ENCODE assay signal across 9 cellular contexts in the genomic region with DNA sequence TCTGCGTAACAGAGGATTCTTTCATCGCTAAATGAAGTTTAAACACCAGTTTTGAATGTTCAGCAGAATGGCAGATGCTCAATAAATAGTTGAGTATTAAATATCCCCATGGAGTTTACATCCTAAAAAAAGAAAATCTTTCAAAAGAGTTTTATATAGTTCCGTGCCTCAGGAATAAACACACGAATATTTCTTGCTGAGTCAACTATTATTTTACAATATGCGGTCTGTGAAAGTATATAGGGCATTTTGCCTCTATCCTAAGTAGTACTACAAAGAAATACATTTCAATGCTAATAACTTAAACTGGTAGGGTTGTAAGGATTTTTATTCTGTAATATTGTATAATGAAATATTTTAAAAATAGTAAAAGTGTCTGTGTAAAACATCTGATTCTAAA. TPM values are rescaled to one million over a fixed set of nuclear protein-coding genes. Genes with fewer than 3 reads are reported as not detected.
DNase-seq lines count a peak whose midpoint lies in the region; ATAC-seq and TF ChIP-seq lines count a peak whose summit lies in the region.
"Had no signal": no experiment of that assay in that cellular context is flagged by ENCODE, and none has a peak within 500 bp of the region (broad histone marks: within the 10 kb centered on the region; RNA-seq: fewer than 3 reads in every experiment).

No MANE protein-coding gene starts in this region.

- H3K4me3 Mint-ChIP-seq in activated naive CD4-positive, alpha-beta T cell treated with anti-CD3 and anti-CD28 coated beads, Interleukin-2, amount 10 ng/mL, durations not matched to agents 7 days and 5 days, result peak overlapping the region; percentile 77

- no peak for TF ChIP-seq EP300 in upper lobe of left lung (IDR thresholded peaks at IDR 0.05)

- CTCF ChIA-PET in activated naive CD4-positive, alpha-beta T cell treated with anti-CD3 and anti-CD28 coated beads, Interleukin-2, amount 10 ng/mL, durations not matched to agents 7 days and 5 days (lab: Charles Lee), result no interaction called here

- peak overlapping the region; percentile 99 for H3K27ac Mint-ChIP-seq in activated naive CD4-positive, alpha-beta T cell treated with anti-CD3 and anti-CD28 coated beads, Interleukin-2, amount 10 ng/mL, durations not matched to agents 7 days and 5 days

- peaks cover 41% of the 10 kb centered on the region for H3K36me3 Mint-ChIP-seq in activated naive CD4-positive, alpha-beta T cell treated with anti-CD3 and anti-CD28 coated beads, Interleukin-2, amount 10 ng/mL, durations not matched to agents 7 days and 5 days

- H3K4me3 ChIP-seq in adrenal gland (peak overlapping the region in 3 of 4 donors; percentile 68 to 96 (median 85)), right lobe of liver (peak overlapping the region; percentile 76 to 88 (median 79)), upper lobe of left lung (peak overlapping the region in 3 of 4 donors; percentile 63 to 93 (median 82))

- H3K4me1 ChIP-seq in adrenal gland (replicated peaks in 1 of 2), result peaks cover 0 to 32% of the 10 kb centered on the region in 2 donors
- peaks cover 0 to 17% (median 7%) of the 10 kb centered on the region in 4 donors for H3K4me1 ChIP-seq in right lobe of liver
- peaks cover 17 to 27% (median 19%) of the 10 kb centered on the region in 4 donors for H3K4me1 ChIP-seq in upper lobe of left lung

- ATAC-seq in right lobe of liver, result no peak
- ATAC-seq in upper lobe of left lung (ENCODE audit: low FRiP score in 2 of 2), result no peak

- H3K27me3 ChIP-seq in adrenal gland (no peaks in the 10 kb centered on the region), right lobe of liver (no peaks in the 10 kb centered on the region), upper lobe of left lung (no peaks in the 10 kb centered on the region)

- H3K27me3 Mint-ChIP-seq in activated naive CD4-positive, alpha-beta T cell treated with anti-CD3 and anti-CD28 coated beads, Interleukin-2, amount 10 ng/mL, durations not matched to agents 7 days and 5 days, result no peaks in the 10 kb centered on the region

- peaks cover 5% of the 10 kb centered on the region for H3K9me3 Mint-ChIP-seq in activated naive CD4-positive, alpha-beta T cell treated with anti-CD3 and anti-CD28 coated beads, Interleukin-2, amount 10 ng/mL, durations not matched to agents 7 days and 5 days

- peak overlapping the region in 2 of 5 donors; percentile 96 to 98 for H3K27ac ChIP-seq in adrenal gland
- no peak overlapping the region for H3K27ac ChIP-seq in right lobe of liver
- peak overlapping the region in 1 of 4 donors; percentile 87 for H3K27ac ChIP-seq in upper lobe of left lung

- intact Hi-C loops in adrenal gland (cut with DNase I), result loop anchor here in 1 of 2 donors (5.0 kb wide), 1 partner anchor 75 kb away; no protein-coding TSS in a partner anchor
- intact Hi-C loops in right lobe of liver (cut with DNase I), result no loop called here
- intact Hi-C loops in head of caudate nucleus (cut with DNase I), result loop anchor here (10.0 kb wide), 1 partner anchor 57 kb away; the partner anchor contains the start of gene ADAM22

- H3K9me3 ChIP-seq in adrenal gland (replicated peaks in 1 of 3) (no peaks in the 10 kb centered on the region), right lobe of liver (no peaks in the 10 kb centered on the region), upper lobe of left lung (no peaks in the 10 kb centered on the region)

- WGBS in adrenal gland, 4 donors, result 20 to 25% (median 24%) methylated on average over 5 of the region's 5 CpGs
- WGBS in right lobe of liver (ENCODE audit: insufficient coverage, low coverage, low lambda C conversion rate, missing lambda C conversion rate), result 4% methylated on average over 5 of the region's 5 CpGs
- WGBS in upper lobe of left lung, 2 donors, result 17 to 21% methylated on average over 5 of the region's 5 CpGs

- no peak for TF ChIP-seq POLR2A in adrenal gland (IDR thresholded peaks at IDR 0.05)
- no peak for TF ChIP-seq POLR2A in right lobe of liver (IDR thresholded peaks at IDR 0.05)
- no peak for TF ChIP-seq POLR2A in upper lobe of left lung (IDR thresholded peaks at IDR 0.05)

- DNase-seq in activated naive CD4-positive, alpha-beta T cell treated with anti-CD3 and anti-CD28 coated beads, Interleukin-2, amount 10 ng/mL, durations not matched to agents 7 days and 5 days, result no peak
- DNase-seq in activated naive CD4-positive, alpha-beta T cell treated with Interleukin-2 at 50 U/mL for 16 hours, result no peak
- no peak for DNase-seq in adrenal gland
- DNase-seq in right lobe of liver, result no peak
- no peak for DNase-seq in upper lobe of left lung
- no peak for DNase-seq in SHP77 (lab: John Stamatoyannopoulos, UW)
- no peak for DNase-seq in head of caudate nucleus
- no peak for DNase-seq in hippocampal formation (lab: John Stamatoyannopoulos, UW)
- DNase-seq: NCI-H1436 treated with DMSO at 0.1 percent for 48 hours had no signal

- no peaks in the 10 kb centered on the region for H3K36me3 ChIP-seq in adrenal gland (replicated peaks in 1 of 2)
- no peaks in the 10 kb centered on the region for H3K36me3 ChIP-seq in right lobe of liver
- no peaks in the 10 kb centered on the region for H3K36me3 ChIP-seq in upper lobe of left lung

- peaks cover 62% of the 10 kb centered on the region for H3K4me1 Mint-ChIP-seq in activated naive CD4-positive, alpha-beta T cell treated with anti-CD3 and anti-CD28 coated beads, Interleukin-2, amount 10 ng/mL, durations not matched to agents 7 days and 5 days

- TF ChIP-seq CTCF in adrenal gland (IDR thresholded peaks at IDR 0.05) (no peak), right lobe of liver (IDR thresholded peaks at IDR 0.05) (no peak), upper lobe of left lung (IDR thresholded peaks at IDR 0.05) (no peak)

RNA-seq across cellular contexts. Expression of gene DBF4, which starts 1.3 kb away (rescaled TPM):
- total RNA-seq in adrenal gland, result 10 to 100 TPM in 1 of 8 donors, 1 to 10 TPM in 6, under 1 TPM in 1; 0.91 to 23.2 (median 7.5) TPM
- 1 to 10 TPM; 5.6 to 6.6 (median 5.8) TPM for polyA plus RNA-seq in adrenal gland
- 1 to 10 TPM; 2.3 to 7.6 (median 3.6) TPM for total RNA-seq in right lobe of liver
- 10 to 100 TPM in 2 of 6 donors, 1 to 10 TPM in 4; 4.2 to 14.6 (median 8.6) TPM for total RNA-seq in upper lobe of left lung

RNA-seq across cellular contexts. Expression of gene SLC25A40, which starts 1.5 kb away (rescaled TPM):
- total RNA-seq in adrenal gland, result 10 to 100 TPM in 7 of 8 donors, 1 to 10 TPM in 1; 9.9 to 57.2 (median 25.1) TPM
- polyA plus RNA-seq in adrenal gland, result 10 to 100 TPM in 1 of 3 donors, 1 to 10 TPM in 2; 4.5 to 21.6 (median 6.1) TPM
- 10 to 100 TPM in 3 of 6 experiments, 1 to 10 TPM in 3; 6.1 to 27.0 (median 10.1) TPM for total RNA-seq in right lobe of liver
- 10 to 100 TPM in 5 of 6 donors, 1 to 10 TPM in 1; 6.2 to 37.6 (median 20.1) TPM for total RNA-seq in upper lobe of left lung

RNA-seq across cellular contexts. Expression of gene ADAM22, which starts 56.4 kb away (rescaled TPM):
- total RNA-seq in adrenal gland, result 10 to 100 TPM in 7 of 8 donors, 1 to 10 TPM in 1; 7.8 to 35.0 (median 27.2) TPM
- 1 to 10 TPM; 2.3 to 5.2 (median 3.2) TPM for polyA plus RNA-seq in adrenal gland
- under 1 TPM; 0.06 to 0.32 (median 0.10) TPM for total RNA-seq in right lobe of liver
- total RNA-seq in upper lobe of left lung, result 1 to 10 TPM in 5 of 6 donors, under 1 TPM in 1; 0.69 to 3.2 (median 2.0) TPM
